8 cellular contexts compared by ENCODE assay signal in the genomic region with DNA sequence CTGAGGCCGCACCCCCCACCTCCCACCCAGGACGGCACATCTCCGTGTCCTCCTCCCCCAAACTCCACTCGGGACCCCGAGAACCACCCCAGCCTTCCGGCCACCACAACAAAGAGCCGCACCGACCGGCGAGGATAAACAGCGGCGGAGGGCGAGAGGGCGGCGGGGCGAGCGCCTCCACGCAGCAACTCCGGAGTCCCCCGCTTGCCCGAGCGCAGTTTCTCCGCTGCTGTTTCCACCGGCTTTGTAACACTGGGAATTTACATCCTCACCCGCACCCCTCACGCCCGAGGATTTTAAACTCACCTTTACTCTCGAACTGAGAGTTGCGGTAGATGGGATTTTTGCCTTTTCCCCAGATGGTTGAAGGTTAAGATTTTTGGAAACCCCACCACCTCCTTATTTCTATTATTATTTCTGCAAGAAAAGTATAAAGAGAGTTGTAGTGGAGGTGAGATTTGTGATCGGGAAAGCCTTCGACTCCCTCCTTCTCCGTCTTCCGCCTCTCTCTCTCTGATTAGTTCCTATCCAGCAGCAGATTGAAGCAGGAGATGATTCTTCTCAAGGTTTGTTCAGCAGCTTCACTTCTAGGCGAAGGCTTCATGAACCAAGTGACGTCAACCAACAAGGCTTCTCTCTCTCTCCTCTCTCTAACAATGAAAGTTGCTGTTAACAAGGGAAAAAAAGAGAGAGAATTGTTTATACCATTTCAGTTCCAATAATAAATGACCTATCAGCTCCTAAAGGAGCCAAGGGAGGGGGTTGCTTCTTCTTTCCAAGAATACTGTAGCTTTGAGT. TPM values are rescaled to one million over a fixed set of nuclear protein-coding genes. Genes with fewer than 3 reads are reported as not detected.
DNase-seq lines count a peak whose midpoint lies in the region; ATAC-seq, FAIRE-seq and TF ChIP-seq lines count a peak whose summit lies in the region.

A gene with protein sequence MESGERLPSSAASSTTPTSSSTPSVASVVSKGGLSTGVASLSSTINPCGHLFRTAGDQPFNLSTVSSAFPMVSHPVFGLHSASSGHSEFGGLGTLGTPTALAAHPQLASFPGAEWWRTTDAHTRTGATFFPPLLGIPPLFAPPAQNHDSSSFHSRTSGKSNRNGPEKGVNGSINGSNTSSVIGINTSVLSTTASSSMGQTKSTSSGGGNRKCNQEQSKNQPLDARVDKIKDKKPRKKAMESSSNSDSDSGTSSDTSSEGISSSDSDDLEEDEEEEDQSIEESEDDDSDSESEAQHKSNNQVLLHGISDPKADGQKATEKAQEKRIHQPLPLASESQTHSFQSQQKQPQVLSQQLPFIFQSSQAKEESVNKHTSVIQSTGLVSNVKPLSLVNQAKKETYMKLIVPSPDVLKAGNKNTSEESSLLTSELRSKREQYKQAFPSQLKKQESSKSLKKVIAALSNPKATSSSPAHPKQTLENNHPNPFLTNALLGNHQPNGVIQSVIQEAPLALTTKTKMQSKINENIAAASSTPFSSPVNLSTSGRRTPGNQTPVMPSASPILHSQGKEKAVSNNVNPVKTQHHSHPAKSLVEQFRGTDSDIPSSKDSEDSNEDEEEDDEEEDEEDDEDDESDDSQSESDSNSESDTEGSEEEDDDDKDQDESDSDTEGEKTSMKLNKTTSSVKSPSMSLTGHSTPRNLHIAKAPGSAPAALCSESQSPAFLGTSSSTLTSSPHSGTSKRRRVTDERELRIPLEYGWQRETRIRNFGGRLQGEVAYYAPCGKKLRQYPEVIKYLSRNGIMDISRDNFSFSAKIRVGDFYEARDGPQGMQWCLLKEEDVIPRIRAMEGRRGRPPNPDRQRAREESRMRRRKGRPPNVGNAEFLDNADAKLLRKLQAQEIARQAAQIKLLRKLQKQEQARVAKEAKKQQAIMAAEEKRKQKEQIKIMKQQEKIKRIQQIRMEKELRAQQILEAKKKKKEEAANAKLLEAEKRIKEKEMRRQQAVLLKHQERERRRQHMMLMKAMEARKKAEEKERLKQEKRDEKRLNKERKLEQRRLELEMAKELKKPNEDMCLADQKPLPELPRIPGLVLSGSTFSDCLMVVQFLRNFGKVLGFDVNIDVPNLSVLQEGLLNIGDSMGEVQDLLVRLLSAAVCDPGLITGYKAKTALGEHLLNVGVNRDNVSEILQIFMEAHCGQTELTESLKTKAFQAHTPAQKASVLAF (N-terminal part only) (minus strand): TSS at position 613 of the 798 bp plus-strand sequence. CDS start 137,829 bp downstream, outside the sequence.

- no peak within 1 kb of the TSS for H3K14ac ChIP-seq in H1 (ENCODE audit: insufficient read length)

- H3K9me3 ChIP-seq in H1 (ENCODE audit: insufficient read depth in 2 of 2, low read depth in 1 of 2, low read length in 1 of 2) (no peaks in the 10 kb centered on the region), liver (ENCODE audit: control insufficient read depth in 4 of 4, low read length in 3 of 4) (no peaks in the 10 kb centered on the region)

- no peak within 1 kb of the TSS for H3K23ac ChIP-seq in H1 (ENCODE audit: insufficient read length)

- H3K4me1 Mint-ChIP-seq in WTC11: peaks cover 48% of the 10 kb centered on the region

- H3K27me3 Mint-ChIP-seq in WTC11 (ENCODE audit: low read depth): no peaks in the 10 kb centered on the region

- POLR2A ChIA-PET in WTC11 (lab: Charles Lee) (interaction anchor here (0.6 to 5.9 kb wide), 8 partner anchors 8 to 98 kb away, joined by 3 to 73 read pairs (median 4); a partner anchor contains a TSS), H1 (lab: Charles Lee; ENCODE audit: partially characterized antibody) (interaction anchor here (0.7 to 6.6 kb wide), 11 partner anchors 9 to 98 kb away, joined by 3 to 75 read pairs (median 4); a partner anchor contains a TSS)

- H3K79me1 ChIP-seq in H1 (ENCODE audit: low read depth, low read length): peaks cover 2% of the 10 kb centered on the region; the same call in 1 of the 2 replicates

- peak within 1 kb of the TSS; percentile 97 for H4K91ac ChIP-seq in H1 (replicated peaks; ENCODE audit: insufficient read length, low read length)

- H3K36me3 Mint-ChIP-seq in WTC11: no peaks in the 10 kb centered on the region

- H2BK120ac ChIP-seq in H1 (replicated peaks; ENCODE audit: low read depth, low read length): peak within 1 kb of the TSS; percentile 72

- H4K20me1 ChIP-seq in H1 (replicated peaks in 1 of 2; ENCODE audit: control insufficient read depth in 1 of 2, insufficient read depth in 2 of 2, low read length in 2 of 2): no peaks in the 10 kb centered on the region

- TF ChIP-seq CTCF in WTC11 (IDR thresholded peaks at IDR 0.05) (no peak), H1 (IDR thresholded peaks at IDR 0.05; ENCODE audit: control extremely low read depth in 1 of 3, insufficient read depth in 1 of 3, low read depth in 1 of 3, low read length in 3 of 3) (no peak), liver (IDR thresholded peaks at IDR 0.05; ENCODE audit: low read depth, low read length, missing input control) (no peak)

- no peaks in the 10 kb centered on the region for H3K9me3 Mint-ChIP-seq in WTC11

- TF ChIP-seq EP300 in H1 (IDR thresholded peaks at IDR 0.05; ENCODE audit: borderline replicate concordance in 1 of 2, low read depth in 2 of 2, low read length in 2 of 2): no peak

- peak; percentile 57 for DNase-seq in AG08395 (ENCODE audit: low spot score)
- DNase-seq in NCI-H2081 (lab: John Stamatoyannopoulos, UW): peak; percentile 43 to 60
- peak; percentile 50 for DNase-seq in WTC11 (ENCODE audit: low spot score)
- DNase-seq in H1 (ENCODE audit: low read depth in 1 of 2, low spot score in 2 of 2): no peak
- DNase-seq in stimulated activated CD4-positive, alpha-beta T cell treated with anti-CD3 and anti-CD28 coated beads, Interleukin-4, amount 100 ng/mL, for 24 hours: peak; percentile 7

- H3K18ac ChIP-seq in H1 (ENCODE audit: extremely low read depth, low read length): peak within 1 kb of the TSS; percentile 94

- peak within 1 kb of the TSS; percentile 99 for H3K27ac Mint-ChIP-seq in WTC11

- H3K4me2 ChIP-seq in H1 (ENCODE audit: insufficient read depth in 1 of 2, low read depth in 2 of 2, low read length in 2 of 2): peak within 1 kb of the TSS; percentile 69 to 75

- H3K79me2 ChIP-seq in H1 (ENCODE audit: control insufficient read depth in 1 of 2, insufficient read depth in 2 of 2, low read length in 2 of 2): peaks cover 6 to 49% of the 10 kb centered on the region in 2 experiments; a peak in 3 of 4 replicates

- H3K36me3 ChIP-seq in H1 (ENCODE audit: control insufficient read depth in 2 of 4, insufficient read depth in 4 of 4, low read length in 3 of 4) (no peaks in the 10 kb centered on the region), liver (ENCODE audit: control insufficient read depth in 4 of 4, insufficient read depth in 3 of 4, low read depth in 1 of 4, low read length in 3 of 4) (no peaks in the 10 kb centered on the region)

- H3K56ac ChIP-seq in H1 (replicated peaks; ENCODE audit: insufficient read length, low read depth, low read length): peak within 1 kb of the TSS; percentile 96

- H2BK15ac ChIP-seq in H1 (ENCODE audit: low read length): no peak within 1 kb of the TSS

- peak; percentile 9 for ATAC-seq in GM18499 (IDR thresholded peaks at IDR 0.05; ENCODE audit: insufficient read depth, unreplicated experiment)
- peak; percentile 41 for ATAC-seq in HG02884 (IDR thresholded peaks at IDR 0.05; ENCODE audit: unreplicated experiment)
- ATAC-seq in WTC11: peak; percentile 31

- H3K27ac ChIP-seq in H1 (ENCODE audit: low read depth, low read length): peak within 1 kb of the TSS; percentile 95
- peak within 1 kb of the TSS; percentile 99 to 100 for H3K27ac ChIP-seq in liver (ENCODE audit: low read depth in 1 of 2, low read length in 2 of 2)

- H2AK5ac ChIP-seq in H1 (ENCODE audit: low read depth, low read length): no peak within 1 kb of the TSS

- no peak within 1 kb of the TSS; the same call in 1 of the 2 replicates for H2BK12ac ChIP-seq in H1 (ENCODE audit: low read depth, low read length)

- peak within 1 kb of the TSS; percentile 99 for H4K8ac ChIP-seq in H1 (ENCODE audit: extremely low read depth, insufficient read depth, low read length)

- H3K4me1 ChIP-seq in H1 (replicated peaks in 1 of 4; ENCODE audit: control insufficient read depth in 3 of 4, insufficient read depth in 4 of 4, low read length in 3 of 4) (peaks cover 0 to 9% (median 2%) of the 10 kb centered on the region in 4 experiments; a peak in 2 of 7 replicates), liver (ENCODE audit: control insufficient read depth in 4 of 4, insufficient read depth in 4 of 4, low read length in 3 of 4) (peaks cover 0 to 24% (median 10%) of the 10 kb centered on the region in 4 donors)

- no peak for FAIRE-seq in H1 (lab: Jason Lieb, UNC)

- CTCF ChIA-PET in WTC11 (lab: Charles Lee) (interaction anchor here (0.6 to 1.7 kb wide), 4 partner anchors 11 to 344 kb away, joined by 3 to 8 read pairs (median 3); no protein-coding TSS in a partner anchor), H1 (lab: Charles Lee; ENCODE audit: partially characterized antibody) (interaction anchor here (0.8 to 0.9 kb wide), 2 partner anchors 11 to 60 kb away, joined by 3 read pairs; no protein-coding TSS in a partner anchor)

- TF ChIP-seq RAD21 in H1 (IDR thresholded peaks at IDR 0.05 in 1 of 2, conservative IDR thresholded peaks at IDR 0.05 in 1 of 2; ENCODE audit: low read depth in 2 of 2, low read length in 2 of 2) (no peak), liver (IDR thresholded peaks at IDR 0.05) (no peak)

- no peak within 1 kb of the TSS for H2AFZ ChIP-seq in H1 (ENCODE audit: low read length)

- H3K9ac ChIP-seq in H1 (replicated peaks in 1 of 4; ENCODE audit: extremely low read depth in 1 of 4, low read depth in 3 of 4, low read length in 3 of 4): peak within 1 kb of the TSS; percentile 88 to 97 (median 92)
- peak within 1 kb of the TSS; percentile 97 for H3K9ac ChIP-seq in liver (ENCODE audit: low read depth in 1 of 2, low read length in 2 of 2)

- H4K5ac ChIP-seq in H1 (ENCODE audit: insufficient read length, low read depth, low read length): peak within 1 kb of the TSS; percentile 97

- TF ChIP-seq POLR2A in H1 (IDR thresholded peaks at IDR 0.05; ENCODE audit: control extremely low read depth in 1 of 2, low read depth in 2 of 2, low read length in 2 of 2): peak; percentile 59 to 76; a peak in 2 of 3 replicates

- H2BK5ac ChIP-seq in H1 (ENCODE audit: low read depth, low read length): peak within 1 kb of the TSS; percentile 92

- peak within 1 kb of the TSS; percentile 73 to 98 (median 86) for H3K4me3 ChIP-seq in H1 (ENCODE audit: extremely low read depth in 1 of 4, insufficient read depth in 2 of 4, low read depth in 3 of 4, low read length in 4 of 4)
- H3K4me3 ChIP-seq in liver (ENCODE audit: low read depth in 1 of 3, low read length in 3 of 3): peak within 1 kb of the TSS; percentile 66 to 87 (median 76)

- no peaks in the 10 kb centered on the region; the same call in 1 of the 2 replicates for H3K23me2 ChIP-seq in H1 (ENCODE audit: low read depth, low read length)

- peak within 1 kb of the TSS; percentile 90 for H3K4me3 Mint-ChIP-seq in WTC11

- peak within 1 kb of the TSS; percentile 89 for H3K4ac ChIP-seq in H1 (replicated peaks; ENCODE audit: insufficient read length, low read depth, low read length)

- H3K27me3 ChIP-seq in H1 (replicated peaks in 1 of 4; ENCODE audit: control insufficient read depth in 3 of 4, extremely low read depth in 1 of 4, insufficient read depth in 3 of 4, low read length in 3 of 4) (no peaks in the 10 kb centered on the region), liver (ENCODE audit: control insufficient read depth in 4 of 4, insufficient read depth in 4 of 4, low read length in 3 of 4) (no peaks in the 10 kb centered on the region)

- 2% methylated on average over 35 of the region's 35 CpGs; no CpG with 5 or more reads in 1 of the 2 experiments for WGBS in H1 (ENCODE audit: extremely low coverage in 1 of 2, insufficient coverage in 1 of 2, insufficient read length in 1 of 2, insufficient replicate concordance in 2 of 2, low coverage in 1 of 2, low lambda C conversion rate in 2 of 2, missing lambda C conversion rate in 1 of 2), 2 experiments
- 1% methylated on average over 35 of the region's 35 CpGs for WGBS in liver

- 0 out of 2 replicates have a peak within 1 kb of the TSS, but pooled peaks have one; percentile 51 for H2BK20ac ChIP-seq in H1 (ENCODE audit: low read length)

RNA-seq across cellular contexts. Expression of the gene that starts here (rescaled TPM):
- total RNA-seq in WTC11 (2021) (31.1 to 33.7 TPM (median 33.0 TPM) in 3 replicates), liver (10 to 100 TPM; 24.7 to 61.0 TPM)
- total RNA-seq in H1 (2021; fragmentation: NEBNext Ultra II Directional; extraction: Animal tissue kit (Norgen Biotek cat#: 25700)): 46.3 and 48.8 TPM in 2 replicates
- polyA plus RNA-seq in H1 (2011; rRNA removed) (13.2 and 15.2 TPM in 2 replicates), liver (10 to 100 TPM in 1 of 2 donors, 1 to 10 TPM in 1; 6.7 to 25.2 TPM)
- polyA plus RNA-seq in H1 (2011; cell fraction: cytosol; rRNA removed): 12.1 TPM
- 53.2 TPM for polyA plus RNA-seq in H1 (2011; cell fraction: nucleus; rRNA removed)
- 13.6 to 34.4 TPM (median 18.7 TPM) in 4 replicates for polyA plus RNA-seq in H1 (2012, experiment 1 of 2)
- 1.0 TPM for polyA plus RNA-seq in H1 (2012, experiment 2 of 2)
- 15.6 TPM for polyA plus RNA-seq in H1 (2013, experiment 1 of 2)
- 14.0 TPM for polyA plus RNA-seq in H1 (2013, experiment 2 of 2)
- polyA minus RNA-seq in H1 (2011; rRNA and poly(A)+ RNA removed): 181 and 183 TPM in 2 replicates
- 36.9 TPM for polyA minus RNA-seq in H1 (2011; cell fraction: cytosol; rRNA and poly(A)+ RNA removed)
- polyA minus RNA-seq in H1 (2011; cell fraction: nucleus; rRNA and poly(A)+ RNA removed): 307 TPM

Comparison
In these comparisons a context has a peak if more than half of its experiments do, and no peak if none do; other contexts are left out.
1. DNase-seq: peak in AG08395 (single experiment), NCI-H2081 (2 of 2), WTC11 (single experiment) and stimulated activated CD4-positive, alpha-beta T cell treated with anti-CD3 and anti-CD28 coated beads, Interleukin-4, amount 100 ng/mL, for 24 hours (single experiment); none in H1 (0 of 2).
2. Peak in every context shown above with its lines, with median percentiles within 50 percentile points of each other: ATAC-seq.